ENCODE assay signal across 22 cellular contexts in genomic region chr2:176832086-176832485, GRCh38.
"Had no signal": no experiment of that assay in that cellular context is flagged by ENCODE, and none has a peak within 500 bp of the region (broad histone marks: within the 10 kb centered on the region; RNA-seq: fewer than 3 reads in every experiment).

No MANE protein-coding gene starts in this region.

- ATAC-seq: left ventricle myocardium superior; lower lobe of right lung; naive thymus-derived CD8-positive, alpha-beta T cell; sciatic nerve had no signal

- H3K27me3 Mint-ChIP-seq: dendritic cell treated with granulocyte-macrophage colony-stimulating factor and Interleukin-4, amounts not matched to agents 40 ng/mL and 50 ng/mL, for 4 days; naive thymus-derived CD8-positive, alpha-beta T cell had no signal

- H2AFZ ChIP-seq: neural progenitor cell, parathyroid adenoma had no signal

- H3K9me3 Mint-ChIP-seq: dendritic cell treated with granulocyte-macrophage colony-stimulating factor and Interleukin-4, amounts not matched to agents 40 ng/mL and 50 ng/mL, for 4 days; naive thymus-derived CD8-positive, alpha-beta T cell; neural progenitor cell had no signal

- DNase-seq: colonic mucosa; effector memory CD4-positive, alpha-beta T cell; left ventricle myocardium superior; lower lobe of right lung; naive thymus-derived CD8-positive, alpha-beta T cell; stimulated activated CD4-positive, alpha-beta T cell treated with anti-CD3 and anti-CD28 coated beads, Interleukin-12 subunit alpha, Interleukin-12 subunit beta, amount 100 ng/mL, for 4 hours; stimulated activated CD4-positive, alpha-beta T cell treated with anti-CD3 and anti-CD28 coated beads, Interleukin-1b, Interleukin-23, amount 100 ng/mL, for 48 hours; stimulated activated CD4-positive, alpha-beta T cell treated with anti-CD3 and anti-CD28 coated beads, Interleukin-4, amount 100 ng/mL, for 1 hour; stimulated activated CD8-positive, alpha-beta memory T cell treated with anti-CD3 and anti-CD28 coated beads, Interleukin-4, amount 100 ng/mL, for 48 hours; stimulated activated naive CD4-positive, alpha-beta T cell treated with Interleukin-2 at 50 U/mL for 16 hours; stomach; thyroid gland; trophoblast cell had no signal

- H3K79me2 ChIP-seq: parathyroid adenoma had no signal

- H3K4me3 Mint-ChIP-seq: dendritic cell treated with granulocyte-macrophage colony-stimulating factor and Interleukin-4, amounts not matched to agents 40 ng/mL and 50 ng/mL, for 4 days; naive thymus-derived CD8-positive, alpha-beta T cell; neural progenitor cell had no signal

- H3K9me3 ChIP-seq: colonic mucosa, esophagus muscularis mucosa, lower lobe of right lung, right atrium auricular region, stomach, thyroid gland, vagina had no signal

- H3K36me3 Mint-ChIP-seq: naive thymus-derived CD8-positive, alpha-beta T cell; neural progenitor cell had no signal

- H3K4me1 ChIP-seq: colonic mucosa, esophagus muscularis mucosa, lower lobe of right lung, parathyroid adenoma, right atrium auricular region, stomach, thyroid gland, vagina had no signal

- H3K27ac ChIP-seq: colonic mucosa, esophagus muscularis mucosa, lower lobe of right lung, neural progenitor cell, parathyroid adenoma, right atrium auricular region, stomach, vagina had no signal

- H3K4me3 ChIP-seq: colonic mucosa, esophagus muscularis mucosa, lower lobe of right lung, neural progenitor cell, right atrium auricular region, smooth muscle cell, stomach, thyroid gland, vagina had no signal

- H3K9ac ChIP-seq: neural progenitor cell, parathyroid adenoma had no signal

- H3K36me3 ChIP-seq: colonic mucosa, esophagus muscularis mucosa, lower lobe of right lung, neural progenitor cell, right atrium auricular region, stomach, thyroid gland, vagina had no signal

- H3K4me2 ChIP-seq: smooth muscle cell had no signal

- H3K27ac Mint-ChIP-seq: dendritic cell treated with granulocyte-macrophage colony-stimulating factor and Interleukin-4, amounts not matched to agents 40 ng/mL and 50 ng/mL, for 4 days; neural progenitor cell; progenitor cell of endocrine pancreas had no signal

- H3K27me3 ChIP-seq: colonic mucosa, neural progenitor cell, right atrium auricular region, thyroid gland, vagina had no signal
